In the genomic region with DNA sequence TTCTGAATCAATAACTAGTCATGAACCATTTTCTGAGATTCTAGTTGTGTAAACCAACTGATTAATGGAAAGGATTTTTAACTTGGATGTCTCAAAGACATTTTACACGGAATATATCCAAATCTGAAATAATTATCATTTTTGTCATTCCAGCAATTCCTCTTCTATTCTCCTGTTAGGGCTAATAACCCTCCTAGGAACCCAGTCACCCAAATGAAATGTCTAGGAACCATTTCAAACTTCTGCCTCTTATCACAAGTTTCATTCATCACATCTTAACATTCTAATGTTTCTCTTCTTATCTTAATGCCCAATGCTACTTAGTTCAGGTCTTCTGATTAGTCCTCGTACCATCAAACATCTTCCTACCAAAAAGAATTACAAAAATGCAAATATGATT, we compare ENCODE assay signal across 18 cellular contexts.
DNase-seq lines count a peak whose midpoint lies in the region; ATAC-seq, FAIRE-seq and TF ChIP-seq lines count a peak whose summit lies in the region.
"Had no signal": no experiment of that assay in that cellular context is flagged by ENCODE, and none has a peak within 500 bp of the region (broad histone marks: within the 10 kb centered on the region; RNA-seq: fewer than 3 reads in every experiment).

No MANE protein-coding gene starts in this region.

- H3K27ac Mint-ChIP-seq in endothelial cell (ENCODE audit: unreplicated experiment): no peak overlapping the region
- H3K27ac Mint-ChIP-seq: CD4-positive, alpha-beta T cell had no signal

- no peaks in the 10 kb centered on the region for H3K4me1 Mint-ChIP-seq in endothelial cell (ENCODE audit: unreplicated experiment)

- no peaks in the 10 kb centered on the region for H3K9me3 Mint-ChIP-seq in endothelial cell (ENCODE audit: unreplicated experiment)
- H3K9me3 Mint-ChIP-seq: CD4-positive, alpha-beta T cell had no signal

- DNase-seq in HTR-8/SVneo (ENCODE audit: insufficient read length, low spot score): no peak
- peak; percentile 57 for DNase-seq in amniotic epithelial cell (ENCODE audit: low read depth)
- peak; percentile 4 for DNase-seq in fibroblast of the aortic adventitia (ENCODE audit: low read depth)
- no peak for DNase-seq in endothelial cell (ENCODE audit: low spot score)
- DNase-seq in middle frontal gyrus (ENCODE audit: extremely low spot score, low spot score): no peak
- DNase-seq in left lobe of liver (ENCODE audit: low spot score): no peak
- DNase-seq in foreskin keratinocyte: no peak
- DNase-seq: AML-193; CD4-positive, alpha-beta T cell; DMS153; DMS79; GDM1; GM23248 had no signal

- H3K4me1 ChIP-seq in foreskin keratinocyte: no peaks in the 10 kb centered on the region
- H3K4me1 ChIP-seq: A549, HAP-1 had no signal

- TF ChIP-seq CTCF in fibroblast of the aortic adventitia (IDR thresholded peaks at IDR 0.05; ENCODE audit: insufficient read depth, low read length) (no peak), endothelial cell (IDR thresholded peaks at IDR 0.05; ENCODE audit: unreplicated experiment) (no peak), foreskin keratinocyte (conservative IDR thresholded peaks at IDR 0.05) (no peak)

- H3K4me3 Mint-ChIP-seq in endothelial cell (ENCODE audit: unreplicated experiment): no peak overlapping the region
- H3K4me3 Mint-ChIP-seq: CD4-positive, alpha-beta T cell had no signal

- FAIRE-seq in HTR-8/SVneo (lab: Jason Lieb, UNC): peak; percentile 44
- FAIRE-seq: GM12892, GM18507 had no signal

- H3K27me3 Mint-ChIP-seq in endothelial cell (ENCODE audit: unreplicated experiment): no peaks in the 10 kb centered on the region
- H3K27me3 Mint-ChIP-seq: CD4-positive, alpha-beta T cell had no signal

- no peaks in the 10 kb centered on the region for H3K27me3 ChIP-seq in foreskin keratinocyte

- no peak overlapping the region for H3K4me3 ChIP-seq in fibroblast of the aortic adventitia (ENCODE audit: low read depth, low read length)
- H3K4me3 ChIP-seq: A549, GM23248, HAP-1 had no signal

- H3K27ac ChIP-seq in foreskin keratinocyte: no peak overlapping the region
- H3K27ac ChIP-seq: A549, C4-2B, GM23248 had no signal

- no peak for ATAC-seq in left lobe of liver
- no peak for ATAC-seq in foreskin keratinocyte
- ATAC-seq: A549 had no signal

- no peaks in the 10 kb centered on the region for H3K36me3 Mint-ChIP-seq in endothelial cell (ENCODE audit: low read depth, unreplicated experiment)

Comparison
In these comparisons a context has a peak if more than half of its experiments do, and no peak if none do; other contexts are left out.
1. DNase-seq: peak in amniotic epithelial cell (single experiment) and fibroblast of the aortic adventitia (single experiment); none in HTR-8/SVneo (single experiment), endothelial cell (single experiment), middle frontal gyrus (single experiment), left lobe of liver (single experiment) and foreskin keratinocyte (0 of 2).